12 cellular contexts compared by ENCODE assay signal in genomic region chr1:2235300-2235998, GRCh38. TPM values are rescaled to one million over a fixed set of nuclear protein-coding genes. Genes with fewer than 3 reads are reported as not detected.
DNase-seq lines count a peak whose midpoint lies in the region; ATAC-seq and TF ChIP-seq lines count a peak whose summit lies in the region.
"Had no signal": no experiment of that assay in that cellular context is flagged by ENCODE, and none has a peak within 500 bp of the region (broad histone marks: within the 10 kb centered on the region; RNA-seq: fewer than 3 reads in every experiment).

No MANE protein-coding gene starts in this region.

- no peaks in the 10 kb centered on the region for H3K27me3 ChIP-seq in ACC112 (ENCODE audit: insufficient read depth, low read length)
- no peaks in the 10 kb centered on the region for H3K27me3 ChIP-seq in endodermal cell (ENCODE audit: control insufficient read depth, insufficient read depth, low read length, poor library complexity, severe bottlenecking)
- no peaks in the 10 kb centered on the region for H3K27me3 ChIP-seq in ovary

- ATAC-seq in HG03135 (IDR thresholded peaks at IDR 0.05; ENCODE audit: unreplicated experiment) (no peak), GM18517 (IDR thresholded peaks at IDR 0.05; ENCODE audit: unreplicated experiment) (no peak), HG02840 (IDR thresholded peaks at IDR 0.05; ENCODE audit: low FRiP score, unreplicated experiment) (no peak)

- intact Hi-C loops in ovary (cut with DNase I) = loop anchor here in 3 of 4 donors (5.0 kb wide), 2 partner anchors 37 to 62 kb away; no protein-coding TSS in a partner anchor

- DNase-seq in endodermal cell (no peak), ovary (no peak)
- DNase-seq in activated CD4-positive, CD25-positive, alpha-beta regulatory T cell (lab: John Stamatoyannopoulos, UW) = no peak
- DNase-seq: Caco-2, dermis blood vessel endothelial cell, Kasumi-1, NCI-H774 had no signal

- TF ChIP-seq POLR2A in ovary (IDR thresholded peaks at IDR 0.05) = no peak

- no peak for TF ChIP-seq CTCF in endodermal cell (conservative IDR thresholded peaks at IDR 0.05)
- no peak for TF ChIP-seq CTCF in ovary (IDR thresholded peaks at IDR 0.05)

- no peak overlapping the region for H3K9ac ChIP-seq in endodermal cell (ENCODE audit: extremely low read depth, low read length, poor library complexity, severe bottlenecking)

- H3K36me3 Mint-ChIP-seq in T-helper 1 cell treated with Interleukin-12 subunit alpha and Interleukin-12 subunit beta and Interleukin-4 antibody, amounts not matched to agents 30 μg/mL and 1 μg/mL, for 36 hours (ENCODE audit: low read depth) = peaks cover 27% of the 10 kb centered on the region
- peaks cover 10% of the 10 kb centered on the region for H3K36me3 Mint-ChIP-seq in endodermal cell (ENCODE audit: low read depth)

- no peak overlapping the region for H2AFZ ChIP-seq in ACC112 (ENCODE audit: low read length, unreplicated experiment)

- H3K4me1 ChIP-seq in ACC112 (ENCODE audit: control insufficient read depth, insufficient read depth, low read length, unreplicated experiment) = peaks cover 56% of the 10 kb centered on the region
- H3K4me1 ChIP-seq in endodermal cell (ENCODE audit: control insufficient read depth, insufficient read depth, low read length) = peaks cover 11% of the 10 kb centered on the region
- H3K4me1 ChIP-seq in ovary (ENCODE audit: insufficient read depth) = peaks cover 52% of the 10 kb centered on the region
- H3K4me1 ChIP-seq: Caco-2 had no signal

- H3K27ac Mint-ChIP-seq in T-helper 1 cell treated with Interleukin-12 subunit alpha and Interleukin-12 subunit beta and Interleukin-4 antibody, amounts not matched to agents 30 μg/mL and 1 μg/mL, for 36 hours = no peak overlapping the region
- peak overlapping the region; percentile 75 for H3K27ac Mint-ChIP-seq in endodermal cell

- H3K4me1 Mint-ChIP-seq in T-helper 1 cell treated with Interleukin-12 subunit alpha and Interleukin-12 subunit beta and Interleukin-4 antibody, amounts not matched to agents 30 μg/mL and 1 μg/mL, for 36 hours (ENCODE audit: low read depth) = peaks cover 70% of the 10 kb centered on the region
- H3K4me1 Mint-ChIP-seq in endodermal cell = peaks cover 51% of the 10 kb centered on the region

- no peaks in the 10 kb centered on the region for H3K27me3 Mint-ChIP-seq in T-helper 1 cell treated with Interleukin-12 subunit alpha and Interleukin-12 subunit beta and Interleukin-4 antibody, amounts not matched to agents 30 μg/mL and 1 μg/mL, for 36 hours (ENCODE audit: low read depth)
- H3K27me3 Mint-ChIP-seq in endodermal cell (ENCODE audit: insufficient read depth) = no peaks in the 10 kb centered on the region

- H3K9me3 Mint-ChIP-seq in T-helper 1 cell treated with Interleukin-12 subunit alpha and Interleukin-12 subunit beta and Interleukin-4 antibody, amounts not matched to agents 30 μg/mL and 1 μg/mL, for 36 hours = no peaks in the 10 kb centered on the region
- H3K9me3 Mint-ChIP-seq in endodermal cell = no peaks in the 10 kb centered on the region

- no peak overlapping the region for H3K4me3 ChIP-seq in ACC112 (ENCODE audit: low read depth, low read length)
- H3K4me3 ChIP-seq in endodermal cell (ENCODE audit: low read length) = no peak overlapping the region
- no peak overlapping the region for H3K4me3 ChIP-seq in ovary

- H3K9me3 ChIP-seq in endodermal cell (ENCODE audit: control insufficient read depth, low read length) = no peaks in the 10 kb centered on the region
- no peaks in the 10 kb centered on the region for H3K9me3 ChIP-seq in ovary
- H3K9me3 ChIP-seq: Caco-2 had no signal

- TF ChIP-seq EP300 in ovary (IDR thresholded peaks at IDR 0.05) = no peak

- H3K36me3 ChIP-seq in ACC112 (ENCODE audit: insufficient read depth, low read length) = no peaks in the 10 kb centered on the region
- peaks cover 12% of the 10 kb centered on the region for H3K36me3 ChIP-seq in endodermal cell (ENCODE audit: control insufficient read depth, insufficient read depth, low read length)
- H3K36me3 ChIP-seq in ovary = no peaks in the 10 kb centered on the region

- 93 to 96% methylated on average over 22 of the region's 22 CpGs for WGBS in endodermal cell (ENCODE audit: insufficient coverage in 1 of 2, insufficient read length in 1 of 2), 2 experiments
- 77 to 80% (median 78%) methylated on average over 22 of the region's 22 CpGs for WGBS in ovary, 3 donors

- H3K79me2 ChIP-seq in ACC112 (ENCODE audit: control insufficient read depth, insufficient read depth, low read length, unreplicated experiment) = peaks cover 94% of the 10 kb centered on the region

- H3K27ac ChIP-seq in ACC112 (ENCODE audit: low read depth, low read length) (peak overlapping the region; percentile 73), endodermal cell (ENCODE audit: low read depth, low read length) (no peak overlapping the region), ovary (peak overlapping the region; percentile 68 to 73)

- H3K4me3 Mint-ChIP-seq in T-helper 1 cell treated with Interleukin-12 subunit alpha and Interleukin-12 subunit beta and Interleukin-4 antibody, amounts not matched to agents 30 μg/mL and 1 μg/mL, for 36 hours = peak overlapping the region; percentile 37
- H3K4me3 Mint-ChIP-seq in endodermal cell = no peak overlapping the region

RNA-seq across cellular contexts. Expression of gene SKI, which starts 7.3 kb away (rescaled TPM):
- total RNA-seq in endodermal cell (10 to 100 TPM; 65.4 to 79.2 TPM), ovary (100 to 1,000 TPM in 3 of 7 donors, 10 to 100 TPM in 4; 27.8 to 109 (median 84.3) TPM)
- 39.9 TPM for polyA plus RNA-seq in endodermal cell (2013, experiment 1 of 2)
- polyA plus RNA-seq in endodermal cell (2013, experiment 2 of 2) = 37.7 TPM
- 10 to 100 TPM; 36.3 to 47.0 TPM for polyA plus RNA-seq in ovary

RNA-seq across cellular contexts. Expression of gene FAAP20, which starts 40.9 kb away (rescaled TPM):
- total RNA-seq in endodermal cell = 100 to 1,000 TPM; 126 to 154 TPM
- polyA plus RNA-seq in endodermal cell (2013, experiment 1 of 2) = 91.8 TPM
- polyA plus RNA-seq in endodermal cell (2013, experiment 2 of 2) = 88.9 TPM
- total RNA-seq in ovary = 10 to 100 TPM; 32.7 to 96.1 (median 61.7) TPM
- 10 to 100 TPM in 1 of 2 donors, 1 to 10 TPM in 1; 3.4 to 69.2 TPM for polyA plus RNA-seq in ovary
